15 cellular contexts compared by ENCODE assay signal in the genomic region with DNA sequence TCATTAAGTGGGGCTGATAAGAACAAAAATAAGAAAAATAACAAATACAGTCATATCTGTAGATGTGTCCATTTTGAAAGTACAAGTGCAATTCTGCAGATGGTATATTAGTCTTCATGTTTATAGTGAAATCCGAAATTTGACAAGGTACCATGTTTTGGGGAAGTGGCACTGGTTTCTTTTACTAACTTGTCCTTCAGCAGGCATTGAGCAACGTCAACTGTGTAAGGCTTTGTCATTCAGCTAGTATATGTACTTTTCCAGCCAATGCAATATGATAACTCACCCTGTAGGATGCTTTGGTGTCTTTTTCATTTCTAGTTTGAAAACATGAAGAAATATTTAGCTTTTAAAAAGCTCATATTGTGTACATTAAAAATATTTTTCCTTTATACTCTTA.
"Had no signal": no experiment of that assay in that cellular context is flagged by ENCODE, and none has a peak within 500 bp of the region (broad histone marks: within the 10 kb centered on the region; RNA-seq: fewer than 3 reads in every experiment).

No MANE protein-coding gene starts in this region.

- H3K9me3 Mint-ChIP-seq: activated naive CD4-positive, alpha-beta T cell treated with anti-CD3 and anti-CD28 coated beads for 36 hours; type B pancreatic cell had no signal

- DNase-seq: activated CD4-positive, alpha-beta T cell treated with anti-CD3 and anti-CD28 coated beads for 48 hours; activated CD8-positive, alpha-beta memory T cell treated with anti-CD3 and anti-CD28 coated beads for 24 hours; activated naive CD4-positive, alpha-beta T cell treated with anti-CD3 and anti-CD28 coated beads for 36 hours; kidney; left ventricle myocardium inferior; mesendoderm; ovary; stimulated activated CD4-positive, alpha-beta T cell treated with anti-CD3 and anti-CD28 coated beads, Interleukin-4, amount 100 ng/mL, for 1 hour; stimulated activated CD8-positive, alpha-beta memory T cell treated with anti-CD3 and anti-CD28 coated beads, Interleukin-4, amount 100 ng/mL, for 48 hours; stimulated activated naive CD8-positive, alpha-beta T cell treated with anti-CD3 and anti-CD28 coated beads, Interleukin-15, Interleukin-2, amounts not matched to agents 100 U/mL and 50 U/mL, for 24 hours; T-helper 9 cell; WERI-Rb-1 had no signal

- H3K36me3 Mint-ChIP-seq: type B pancreatic cell had no signal

- H3K27ac ChIP-seq: gastroesophageal sphincter, left ventricle myocardium inferior, ovary, suprapubic skin, WERI-Rb-1 had no signal

- H3K27me3 ChIP-seq: gastroesophageal sphincter, ovary, suprapubic skin had no signal

- H3K9me3 ChIP-seq: gastroesophageal sphincter, left ventricle myocardium inferior, ovary, suprapubic skin had no signal

- H3K4me3 Mint-ChIP-seq: activated naive CD4-positive, alpha-beta T cell treated with anti-CD3 and anti-CD28 coated beads for 36 hours; type B pancreatic cell had no signal

- H3K27me3 Mint-ChIP-seq: type B pancreatic cell had no signal

- H3K36me3 ChIP-seq: gastroesophageal sphincter, left ventricle myocardium inferior, ovary, suprapubic skin, WERI-Rb-1 had no signal

- ATAC-seq: gastroesophageal sphincter; stimulated activated naive CD8-positive, alpha-beta T cell treated with anti-CD3 and anti-CD28 coated beads, Interleukin-15, Interleukin-2, amounts not matched to agents 100 U/mL and 50 U/mL, for 24 hours had no signal

- H3K4me3 ChIP-seq: gastroesophageal sphincter, left ventricle myocardium inferior, ovary, suprapubic skin had no signal

- H3K27ac Mint-ChIP-seq: activated naive CD4-positive, alpha-beta T cell treated with anti-CD3 and anti-CD28 coated beads for 36 hours; type B pancreatic cell had no signal
